13 cellular contexts compared by ENCODE assay signal in the genomic region with DNA sequence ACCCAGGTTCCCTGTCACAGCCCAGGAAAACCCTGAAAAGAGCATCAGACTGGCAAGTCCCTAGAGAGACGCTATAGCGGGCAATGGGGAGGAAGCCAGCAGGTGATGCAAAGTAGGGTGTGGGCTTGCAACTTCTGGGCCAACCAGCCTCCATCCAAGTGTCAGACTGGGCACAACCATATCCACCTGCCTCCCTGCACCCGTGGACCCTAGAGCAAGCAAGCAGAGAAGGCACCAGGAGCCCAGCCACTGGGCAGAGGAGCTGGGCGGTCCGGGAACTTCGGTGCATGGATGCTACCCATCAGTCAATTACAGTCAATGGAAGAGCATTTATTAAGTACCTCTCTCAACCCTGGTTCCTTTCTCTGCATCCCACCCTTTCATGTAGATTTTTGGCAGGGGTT. TPM values are rescaled to one million over a fixed set of nuclear protein-coding genes. Genes with fewer than 3 reads are reported as not detected.
DNase-seq lines count a peak whose midpoint lies in the region; ATAC-seq and TF ChIP-seq lines count a peak whose summit lies in the region.
"Had no signal": no experiment of that assay in that cellular context is flagged by ENCODE, and none has a peak within 500 bp of the region (broad histone marks: within the 10 kb centered on the region; RNA-seq: fewer than 3 reads in every experiment).

No MANE protein-coding gene starts in this region.

- DNase-seq in NCI-H2171 treated with DMSO at 0.1 percent for 48 hours (lab: John Stamatoyannopoulos, UW) (peak; percentile 23), NCI-H2171 (lab: John Stamatoyannopoulos, UW) (no peak), WTC11 (ENCODE audit: low spot score) (no peak), iPS DF 6.9 (ENCODE audit: low read depth, low spot score) (no peak), smooth muscle cell (lab: John Stamatoyannopoulos, UW; ENCODE audit: unreplicated experiment) (no peak), NCI-H2029 (lab: John Stamatoyannopoulos, UW) (no peak), RKO (ENCODE audit: low spot score) (no peak), HEK293T (ENCODE audit: extremely low spot score) (no peak)
- DNase-seq: DMS79; effector CD4-positive, alpha-beta T cell; NCI-H1092 treated with DMSO at 0.1 percent for 48 hours; NK-92 treated with Interleukin-12 subunit alpha and Interleukin-12 subunit beta, amount 100 ng/mL, for 24 hours; right cardiac atrium had no signal

- CTCF ChIA-PET in WTC11 (lab: Charles Lee) (interaction anchor here (0.9 to 2.8 kb wide), 12 partner anchors 16 to 442 kb away, joined by 3 to 9 read pairs (median 6); no protein-coding TSS in a partner anchor), HEK293T (lab: Yijun Ruan, JAX) (interaction anchor here (0.6 to 0.8 kb wide), 2 partner anchors 85 to 392 kb away, joined by 5 read pairs; no protein-coding TSS in a partner anchor)

- peaks cover 21% of the 10 kb centered on the region for H3K4me1 ChIP-seq in iPS DF 6.9 (ENCODE audit: control insufficient read depth, insufficient read depth, low read length)
- H3K4me1 ChIP-seq in smooth muscle cell (ENCODE audit: low read depth), result peaks cover 52% of the 10 kb centered on the region

- peaks cover 26% of the 10 kb centered on the region for H3K79me2 ChIP-seq in smooth muscle cell (ENCODE audit: low read depth)

- H3K4me3 ChIP-seq in iPS DF 6.9 (ENCODE audit: low read length) (peak overlapping the region; percentile 1; the same call in 1 of the 2 replicates), smooth muscle cell (no peak overlapping the region)

- H3K27ac Mint-ChIP-seq in WTC11, result peak overlapping the region; percentile 93

- H2AFZ ChIP-seq in smooth muscle cell (ENCODE audit: low read depth), result no peak overlapping the region

- TF ChIP-seq CTCF in WTC11 (IDR thresholded peaks at IDR 0.05) (no peak), smooth muscle cell (IDR thresholded peaks at IDR 0.05; ENCODE audit: borderline replicate concordance, insufficient read depth, poor library complexity, severe bottlenecking) (no peak)

- no peaks in the 10 kb centered on the region for H3K9me3 Mint-ChIP-seq in WTC11

- WGBS in iPS DF 6.9 (ENCODE audit: insufficient coverage, insufficient read length), result no CpG with 5 or more reads among the region's 6 CpGs
- WGBS in smooth muscle cell (ENCODE audit: low lambda C conversion rate), result 62% methylated on average over 6 of the region's 6 CpGs

- peaks cover 5% of the 10 kb centered on the region for H3F3A ChIP-seq in smooth muscle cell (ENCODE audit: low read depth)

- H3K27me3 ChIP-seq in iPS DF 6.9 (ENCODE audit: control insufficient read depth, insufficient read depth, low read length), result no peaks in the 10 kb centered on the region
- H3K27me3 ChIP-seq in smooth muscle cell (ENCODE audit: low read depth), result no peaks in the 10 kb centered on the region

- 0 out of 2 replicates have a peak, but pooled peaks have one; percentile 0 for ATAC-seq in WTC11
- ATAC-seq: right cardiac atrium had no signal

- no peak overlapping the region for H3K27ac ChIP-seq in iPS DF 6.9 (ENCODE audit: low read length)
- H3K27ac ChIP-seq in smooth muscle cell (ENCODE audit: low read depth), result no peak overlapping the region

- H3K4me3 Mint-ChIP-seq in WTC11, result peak overlapping the region; percentile 95

- POLR2A ChIA-PET in WTC11 (lab: Charles Lee), result interaction anchor here (0.8 to 1.3 kb wide), 2 partner anchors 17 to 32 kb away, joined by 3 read pairs; no protein-coding TSS in a partner anchor
- POLR2A ChIA-PET in HEK293T (lab: Yijun Ruan, JAX), result no interaction called here

- H3K4me2 ChIP-seq in smooth muscle cell, result peak overlapping the region; percentile 96

- H3K27me3 Mint-ChIP-seq in WTC11 (ENCODE audit: low read depth), result peaks cover 4% of the 10 kb centered on the region; the same call in 1 of the 2 replicates

- H3K36me3 ChIP-seq in iPS DF 6.9 (ENCODE audit: control insufficient read depth, insufficient read depth, low read length), result no peaks in the 10 kb centered on the region
- H3K36me3 ChIP-seq in smooth muscle cell (ENCODE audit: low read depth), result no peaks in the 10 kb centered on the region

- peaks cover 61% of the 10 kb centered on the region for H3K4me1 Mint-ChIP-seq in WTC11

- H3K9me3 ChIP-seq in iPS DF 6.9 (ENCODE audit: control insufficient read depth, insufficient read depth, low read length), result no peaks in the 10 kb centered on the region
- no peaks in the 10 kb centered on the region for H3K9me3 ChIP-seq in smooth muscle cell (replicated peaks; ENCODE audit: low read depth)

- peaks cover 73% of the 10 kb centered on the region for H4K20me1 ChIP-seq in smooth muscle cell (ENCODE audit: low read depth)

- no peaks in the 10 kb centered on the region for H3K36me3 Mint-ChIP-seq in WTC11

- no peak overlapping the region for H3K9ac ChIP-seq in smooth muscle cell (ENCODE audit: low read depth)

TF ChIP-seq in WTC11, 78 proteins besides CTCF, POLR2A, EP300 and RAD21 (continues in another document):
- TF ChIP-seq, protein P1, sequence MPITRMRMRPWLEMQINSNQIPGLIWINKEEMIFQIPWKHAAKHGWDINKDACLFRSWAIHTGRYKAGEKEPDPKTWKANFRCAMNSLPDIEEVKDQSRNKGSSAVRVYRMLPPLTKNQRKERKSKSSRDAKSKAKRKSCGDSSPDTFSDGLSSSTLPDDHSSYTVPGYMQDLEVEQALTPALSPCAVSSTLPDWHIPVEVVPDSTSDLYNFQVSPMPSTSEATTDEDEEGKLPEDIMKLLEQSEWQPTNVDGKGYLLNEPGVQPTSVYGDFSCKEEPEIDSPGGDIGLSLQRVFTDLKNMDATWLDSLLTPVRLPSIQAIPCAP (CRISPR knock-in tag; IDR thresholded peaks at IDR 0.05), result no peak
- TF ChIP-seq JUN (CRISPR knock-in tag; IDR thresholded peaks at IDR 0.05), result no peak
- TF ChIP-seq, protein P2, sequence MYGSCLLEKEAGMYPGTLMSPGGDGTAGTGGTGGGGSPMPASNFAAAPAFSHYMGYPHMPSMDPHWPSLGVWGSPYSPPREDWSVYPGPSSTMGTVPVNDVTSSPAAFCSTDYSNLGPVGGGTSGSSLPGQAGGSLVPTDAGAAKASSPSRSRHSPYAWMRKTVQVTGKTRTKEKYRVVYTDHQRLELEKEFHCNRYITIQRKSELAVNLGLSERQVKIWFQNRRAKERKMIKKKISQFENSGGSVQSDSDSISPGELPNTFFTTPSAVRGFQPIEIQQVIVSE (CRISPR knock-in tag; IDR thresholded peaks at IDR 0.05; ENCODE audit: borderline replicate concordance), result no peak
- TF ChIP-seq TCF7 (CRISPR knock-in tag; IDR thresholded peaks at IDR 0.05; ENCODE audit: low read depth), result no peak
- no peak for TF ChIP-seq KAT7 (CRISPR knock-in tag; IDR thresholded peaks at IDR 0.05; ENCODE audit: borderline replicate concordance)

TF ChIP-seq in HEK293T, 16 proteins besides CTCF, POLR2A, EP300 and RAD21:
- TF ChIP-seq ELF4 (IDR thresholded peaks at IDR 0.05), result no peak
- TF ChIP-seq L3MBTL2 (conservative IDR thresholded peaks at IDR 0.05), result no peak
- TF ChIP-seq FOXM1 (IDR thresholded peaks at IDR 0.05; ENCODE audit: borderline replicate concordance), result no peak
- no peak for TF ChIP-seq TARDBP (IDR thresholded peaks at IDR 0.05)
- TF ChIP-seq CTBP1 (IDR thresholded peaks at IDR 0.05; ENCODE audit: borderline replicate concordance), result no peak

RNA-seq across cellular contexts. Expression of a gene that starts 2.8 kb away (rescaled TPM):
- total RNA-seq in WTC11 (2021), result 68.4 to 86.2 TPM (median 69.5 TPM) in 3 replicates
- total RNA-seq in smooth muscle cell, result 9.1 and 10.1 TPM in 2 replicates
- polyA plus RNA-seq in smooth muscle cell, result 4.9 and 7.1 TPM in 2 replicates
